Comparison of ENCODE assay signal across 9 cellular contexts in genomic region chr10:85612378-85612775, GRCh38.
DNase-seq lines count a peak whose midpoint lies in the region; ATAC-seq and TF ChIP-seq lines count a peak whose summit lies in the region.
"Had no signal": no experiment of that assay in that cellular context is flagged by ENCODE, and none has a peak within 500 bp of the region (broad histone marks: within the 10 kb centered on the region; RNA-seq: fewer than 3 reads in every experiment).

No MANE protein-coding gene starts in this region.

- H3K27ac ChIP-seq in mammary epithelial cell (ENCODE audit: insufficient read depth, low read depth, low read length) (no peak overlapping the region), adrenal gland (no peak overlapping the region)

- H3K9ac ChIP-seq in mammary epithelial cell (ENCODE audit: insufficient read depth, low read length), result no peak overlapping the region

- H3K9me3 ChIP-seq in mammary epithelial cell (replicated peaks; ENCODE audit: insufficient read depth, low read length) (no peaks in the 10 kb centered on the region), adrenal gland (replicated peaks in 1 of 3) (no peaks in the 10 kb centered on the region)

- WGBS in mammary epithelial cell (ENCODE audit: low coverage, missing lambda C conversion rate), result 83% methylated on average over 3 of the region's 3 CpGs
- WGBS in adrenal gland, 4 donors, result 65 to 83% (median 69%) methylated on average over 3 of the region's 3 CpGs

- no peak overlapping the region for H2AFZ ChIP-seq in mammary epithelial cell (ENCODE audit: low read depth, low read length)

- BruUV-seq in mammary epithelial cell (replicated peaks; lab: Mats Ljungman, UMichigan), result no TSS peak

- H3K27me3 ChIP-seq in mammary epithelial cell (ENCODE audit: insufficient read depth, low read length) (no peaks in the 10 kb centered on the region), adrenal gland (no peaks in the 10 kb centered on the region)

- TF ChIP-seq POLR2A in adrenal gland (IDR thresholded peaks at IDR 0.05), result no peak

- H3K4me3 ChIP-seq in mammary epithelial cell (replicated peaks in 1 of 3; ENCODE audit: insufficient read depth in 1 of 3, low read depth in 2 of 3, low read length in 3 of 3) (no peak overlapping the region), adrenal gland (no peak overlapping the region)

- dilution Hi-C loops in mammary epithelial cell (cut with HindIII; ENCODE audit: low sequenced_read_pairs), result no loop called here

- intact Hi-C loops in mammary epithelial cell (cut with micrococcal nuclease), result no loop called here
- intact Hi-C loops in adrenal gland (cut with DNase I), result no loop called here

- no peaks in the 10 kb centered on the region for H3K36me3 ChIP-seq in mammary epithelial cell (ENCODE audit: insufficient read depth, low read length)
- H3K36me3 ChIP-seq in adrenal gland (replicated peaks in 1 of 2), result no peaks in the 10 kb centered on the region

- H3K4me1 ChIP-seq in mammary epithelial cell (ENCODE audit: insufficient read depth, low read length), result no peaks in the 10 kb centered on the region
- H3K4me1 ChIP-seq in adrenal gland (replicated peaks in 1 of 2), result no peaks in the 10 kb centered on the region

- H3K4me2 ChIP-seq in mammary epithelial cell (ENCODE audit: insufficient read depth, low read depth, low read length), result no peak overlapping the region

- no peak for TF ChIP-seq CTCF in mammary epithelial cell (conservative IDR thresholded peaks at IDR 0.05 in 1 of 2, IDR thresholded peaks at IDR 0.05 in 1 of 2; ENCODE audit: extremely low read depth in 1 of 2, insufficient read depth in 1 of 2, low read depth in 1 of 2, low read length in 2 of 2)
- no peak for TF ChIP-seq CTCF in adrenal gland (IDR thresholded peaks at IDR 0.05)

- CTCF ChIA-PET in mammary epithelial cell (lab: Charles Lee; ENCODE audit: low non-redundant PET), result no interaction called here

- no peaks in the 10 kb centered on the region for H3K79me2 ChIP-seq in mammary epithelial cell (ENCODE audit: insufficient read depth, low read length)

- in situ Hi-C loops in mammary epithelial cell (cut with MboI; ENCODE audit: low sequenced_read_pairs in 2 of 2), result no loop called here

- no peaks in the 10 kb centered on the region for H4K20me1 ChIP-seq in mammary epithelial cell (ENCODE audit: insufficient read depth, low read length)

- DNase-seq in OCI-M1 (lab: John Stamatoyannopoulos, UW) (peak; percentile 12), islet precursor cell (peak; percentile 10), mesenteric fat pad (ENCODE audit: low spot score) (no peak), mammary epithelial cell (no peak), NCI-H1105 treated with DMSO at 0.1 percent for 48 hours (lab: John Stamatoyannopoulos, UW) (no peak), adrenal gland (no peak)
- DNase-seq: HFFc6 had no signal

- peak; percentile 88 for ATAC-seq in GM18873 (IDR thresholded peaks at IDR 0.05; ENCODE audit: low FRiP score, unreplicated experiment)
- peak; percentile 89 for ATAC-seq in HG02852 (IDR thresholded peaks at IDR 0.05; ENCODE audit: unreplicated experiment)

Comparison
In these comparisons a context has a peak if more than half of its experiments do, and no peak if none do; other contexts are left out.
1. DNase-seq: peak in OCI-M1 (single experiment) and islet precursor cell (single experiment); none in mesenteric fat pad (single experiment), mammary epithelial cell (single experiment), NCI-H1105 treated with DMSO at 0.1 percent for 48 hours (single experiment) and adrenal gland (0 of 7).